Comparison of ENCODE assay signal across 12 cellular contexts in the genomic region with DNA sequence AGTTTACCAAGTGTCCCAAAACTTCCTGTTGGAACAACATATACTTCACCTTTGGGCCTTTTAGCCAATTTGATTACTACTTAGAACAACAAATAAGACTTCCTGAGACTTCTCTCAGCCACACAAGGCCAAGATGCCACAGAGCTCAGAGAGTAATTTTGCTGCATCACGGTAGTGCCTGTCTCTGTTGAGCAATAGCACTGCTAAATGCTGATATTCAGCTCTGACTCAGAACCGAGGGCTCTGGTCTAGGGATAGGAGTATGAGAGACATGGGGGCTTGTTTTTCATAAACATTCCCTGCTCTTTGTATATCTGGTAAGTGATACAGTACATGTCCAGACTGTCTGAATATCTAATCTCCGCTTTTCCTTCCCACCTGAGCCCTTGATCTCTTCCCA.
DNase-seq lines count a peak whose midpoint lies in the region; ATAC-seq and TF ChIP-seq lines count a peak whose summit lies in the region.
"Had no signal": no experiment of that assay in that cellular context is flagged by ENCODE, and none has a peak within 500 bp of the region (broad histone marks: within the 10 kb centered on the region; RNA-seq: fewer than 3 reads in every experiment).

No MANE protein-coding gene starts in this region.

- TF ChIP-seq EP300 in SK-N-SH (IDR thresholded peaks at IDR 0.05; ENCODE audit: borderline replicate concordance in 1 of 2, low read depth in 1 of 2, low read length in 1 of 2): no peak

- H2AFZ ChIP-seq in SK-N-SH (ENCODE audit: low read depth) (no peak overlapping the region), smooth muscle cell (ENCODE audit: low read depth) (peak overlapping the region; percentile 75)

- no peak for TF ChIP-seq POLR2A in thyroid gland (IDR thresholded peaks at IDR 0.05)

- DNase-seq in SK-N-SH (no peak), RPMI7951 (ENCODE audit: low read depth) (peak; percentile 38), fibroblast of the conjunctiva (ENCODE audit: low read depth) (peak; percentile 69), smooth muscle cell (lab: John Stamatoyannopoulos, UW; ENCODE audit: unreplicated experiment) (no peak), thyroid gland (no peak), SJCRH30 (no peak), NCI-H1417 (lab: John Stamatoyannopoulos, UW) (no peak)
- DNase-seq: 8988T, NCI-H2171, right lobe of liver had no signal

- H4K20me1 ChIP-seq in SK-N-SH (ENCODE audit: insufficient read depth) (no peaks in the 10 kb centered on the region), smooth muscle cell (ENCODE audit: low read depth) (no peaks in the 10 kb centered on the region)

- H3K4me2 ChIP-seq in SK-N-SH (no peak overlapping the region), smooth muscle cell (peak overlapping the region; percentile 71)

- H3K79me2 ChIP-seq in SK-N-SH (ENCODE audit: insufficient read depth): no peaks in the 10 kb centered on the region
- no peaks in the 10 kb centered on the region for H3K79me2 ChIP-seq in smooth muscle cell (ENCODE audit: low read depth)

- no peak overlapping the region for H3K9ac ChIP-seq in SK-N-SH
- H3K9ac ChIP-seq in smooth muscle cell (ENCODE audit: low read depth): peak overlapping the region; percentile 72

- ATAC-seq in SK-N-SH treated with all-trans-retinoic acid at 6 μM for 48 hours: no peak
- ATAC-seq: activated CD4-positive, CD25-positive, alpha-beta regulatory T cell treated with anti-CD3 and anti-CD28 coated beads, Interleukin-2, amount 50 U/mL, for 24 hours had no signal

- intact Hi-C loops in thyroid gland (cut with DNase I): no loop called here

- H3K9me3 ChIP-seq in SK-N-SH (no peaks in the 10 kb centered on the region), smooth muscle cell (replicated peaks; ENCODE audit: low read depth) (no peaks in the 10 kb centered on the region), thyroid gland (no peaks in the 10 kb centered on the region), SJCRH30 (replicated peaks) (no peaks in the 10 kb centered on the region)
- H3K9me3 ChIP-seq: right lobe of liver had no signal

- TF ChIP-seq CTCF in SK-N-SH (IDR thresholded peaks at IDR 0.05): no peak
- TF ChIP-seq CTCF in smooth muscle cell (IDR thresholded peaks at IDR 0.05; ENCODE audit: borderline replicate concordance, insufficient read depth, poor library complexity, severe bottlenecking): no peak
- TF ChIP-seq CTCF in thyroid gland (IDR thresholded peaks at IDR 0.05): no peak

- H3K27ac ChIP-seq in SK-N-SH (ENCODE audit: low read depth in 2 of 2, low read length in 1 of 2) (no peak overlapping the region), smooth muscle cell (ENCODE audit: low read depth) (peak overlapping the region; percentile 96), thyroid gland (no peak overlapping the region), SJCRH30 (no peak overlapping the region)
- H3K27ac ChIP-seq: right lobe of liver had no signal

- POLR2A ChIA-PET in SK-N-SH (lab: Yijun Ruan, JAX): no interaction called here

- H3K4me1 ChIP-seq in SK-N-SH (ENCODE audit: control insufficient read depth in 1 of 2, insufficient read depth in 2 of 2, low read depth in 1 of 2, low read length in 1 of 2) (peaks cover 0 to 2% of the 10 kb centered on the region in 2 experiments; a peak in 2 of 4 replicates), smooth muscle cell (ENCODE audit: low read depth) (peaks cover 20% of the 10 kb centered on the region), thyroid gland (no peaks in the 10 kb centered on the region), SJCRH30 (no peaks in the 10 kb centered on the region)
- H3K4me1 ChIP-seq: right lobe of liver had no signal

- H3K4me3 ChIP-seq in SK-N-SH (ENCODE audit: low read depth in 2 of 2, low read length in 1 of 2): no peak overlapping the region
- H3K4me3 ChIP-seq in smooth muscle cell: no peak overlapping the region
- no peak overlapping the region for H3K4me3 ChIP-seq in thyroid gland (replicated peaks in 1 of 3)
- H3K4me3 ChIP-seq in SJCRH30: no peak overlapping the region
- H3K4me3 ChIP-seq: right lobe of liver had no signal

- no peaks in the 10 kb centered on the region for H3K36me3 ChIP-seq in SK-N-SH (replicated peaks in 1 of 2; ENCODE audit: control insufficient read depth in 1 of 2, insufficient read depth in 2 of 2, low read length in 1 of 2)
- no peaks in the 10 kb centered on the region for H3K36me3 ChIP-seq in smooth muscle cell (ENCODE audit: low read depth)
- H3K36me3 ChIP-seq in thyroid gland: no peaks in the 10 kb centered on the region
- H3K36me3 ChIP-seq in SJCRH30: no peaks in the 10 kb centered on the region
- H3K36me3 ChIP-seq: right lobe of liver had no signal

- 70% methylated on average over 3 of the region's 3 CpGs for WGBS in SK-N-SH (ENCODE audit: low lambda C conversion rate)
- 22% methylated on average over 3 of the region's 3 CpGs for WGBS in smooth muscle cell (ENCODE audit: low lambda C conversion rate)
- 74 to 88% methylated on average over 3 of the region's 3 CpGs for WGBS in thyroid gland, 2 donors

- no peak for TF ChIP-seq RAD21 in SK-N-SH (IDR thresholded peaks at IDR 0.05; ENCODE audit: low read length)

- H3F3A ChIP-seq in SK-N-SH (replicated peaks; ENCODE audit: insufficient read depth) (no peaks in the 10 kb centered on the region), smooth muscle cell (ENCODE audit: low read depth) (peaks cover 14% of the 10 kb centered on the region)

- H3K9me2 ChIP-seq in SK-N-SH: no peaks in the 10 kb centered on the region

- CTCF ChIA-PET in SK-N-SH (lab: Yijun Ruan, JAX): interaction anchor here (1.0 kb wide), 1 partner anchor 20 kb away, joined by 4 read pairs; no protein-coding TSS in a partner anchor

- H3K27me3 ChIP-seq in SK-N-SH (ENCODE audit: insufficient read depth) (no peaks in the 10 kb centered on the region), smooth muscle cell (ENCODE audit: low read depth) (no peaks in the 10 kb centered on the region), thyroid gland (no peaks in the 10 kb centered on the region), SJCRH30 (no peaks in the 10 kb centered on the region)
- H3K27me3 ChIP-seq: right lobe of liver had no signal

TF ChIP-seq in SK-N-SH treated with all-trans-retinoic acid at 6 μM for 48 hours, 23 proteins besides CTCF, POLR2A, EP300 and RAD21:
- peak; percentile 86 for TF ChIP-seq ZFP3 (CRISPR knock-in tag; IDR thresholded peaks at IDR 0.05)
- no peak for TF ChIP-seq ESRRG (CRISPR knock-in tag; IDR thresholded peaks at IDR 0.05)

TF ChIP-seq in SK-N-SH, 30 proteins besides CTCF, POLR2A, EP300 and RAD21:
- TF ChIP-seq GABPA (IDR thresholded peaks at IDR 0.05; ENCODE audit: low read depth) (no peak), USF1 (IDR thresholded peaks at IDR 0.05; ENCODE audit: borderline replicate concordance, low read depth) (no peak), TCF12 (IDR thresholded peaks at IDR 0.05) (no peak)

Comparison
In these comparisons a context has a peak if more than half of its experiments do, and no peak if none do; other contexts are left out.
1. DNase-seq: peak in RPMI7951 (single experiment) and fibroblast of the conjunctiva (single experiment); none in SK-N-SH (single experiment), smooth muscle cell (single experiment), thyroid gland (0 of 2), SJCRH30 (0 of 2) and NCI-H1417 (0 of 3).